20 cellular contexts compared by ENCODE assay signal in genomic region chr1:244768804-244769203, GRCh38.
DNase-seq lines count a peak whose midpoint lies in the region; ATAC-seq, FAIRE-seq and TF ChIP-seq lines count a peak whose summit lies in the region.
"Had no signal": no experiment of that assay in that cellular context is flagged by ENCODE, and none has a peak within 500 bp of the region (broad histone marks: within the 10 kb centered on the region; RNA-seq: fewer than 3 reads in every experiment).

No MANE protein-coding gene starts in this region.

- no peak for TF ChIP-seq CTCF in K562 (IDR thresholded peaks at IDR 0.05 in 2 of 3, conservative IDR thresholded peaks at IDR 0.05 in 1 of 3; ENCODE audit: insufficient read depth in 2 of 3, low read depth in 1 of 3, low read length in 3 of 3)
- no peak for TF ChIP-seq CTCF in progenitor cell of endocrine pancreas (IDR thresholded peaks at IDR 0.05; ENCODE audit: unreplicated experiment)
- TF ChIP-seq CTCF in gastrocnemius medialis (IDR thresholded peaks at IDR 0.05 in 4 of 5, conservative IDR thresholded peaks at IDR 0.05 in 1 of 5): no peak

- TF ChIP-seq EP300 in K562 (IDR thresholded peaks at IDR 0.05; ENCODE audit: low read length): no peak

- no peak overlapping the region for H2AK5ac ChIP-seq in mesendoderm (ENCODE audit: low read length)

- H3K4me3 ChIP-seq in K562: no peak overlapping the region
- no peak overlapping the region for H3K4me3 ChIP-seq in mesendoderm (ENCODE audit: low read length)
- H3K4me3 ChIP-seq in gastrocnemius medialis: no peak overlapping the region
- H3K4me3 ChIP-seq: A549 had no signal

- no peak overlapping the region for H2BK15ac ChIP-seq in mesendoderm (replicated peaks; ENCODE audit: low read depth)

- 6% methylated on average over 5 of the region's 5 CpGs for WGBS in K562 (ENCODE audit: insufficient coverage, low coverage, missing lambda C conversion rate)
- no CpG with 5 or more reads among the region's 5 CpGs for WGBS in mesendoderm (ENCODE audit: extremely low coverage, insufficient coverage, low lambda C conversion rate)

- CTCF ChIA-PET in K562 (lab: Yijun Ruan, JAX; ENCODE audit: low intra/inter-chr PET ratio): no interaction called here

- no peak overlapping the region for H3K23ac ChIP-seq in mesendoderm (ENCODE audit: low read length)

- H2AFZ ChIP-seq in K562 (ENCODE audit: low read depth, low read length): no peak overlapping the region

- H3K4me3 Mint-ChIP-seq in progenitor cell of endocrine pancreas (ENCODE audit: low read depth): no peak overlapping the region
- H3K4me3 Mint-ChIP-seq: CD4-positive, alpha-beta T cell; HFFc6; IgD-negative memory B cell had no signal

- H3K27ac Mint-ChIP-seq in progenitor cell of endocrine pancreas: peak overlapping the region; percentile 23
- H3K27ac Mint-ChIP-seq: CD4-positive, alpha-beta T cell; HFFc6; IgD-negative memory B cell had no signal

- H3K4me1 Mint-ChIP-seq in progenitor cell of endocrine pancreas (ENCODE audit: low read depth): no peaks in the 10 kb centered on the region
- H3K4me1 Mint-ChIP-seq: IgD-negative memory B cell had no signal

- ATAC-seq in K562 (peak; percentile 44; the same call in 2 of the 3 replicates), HG02852 (IDR thresholded peaks at IDR 0.05; ENCODE audit: unreplicated experiment) (no peak), GM21447 (IDR thresholded peaks at IDR 0.05; ENCODE audit: unreplicated experiment) (no peak), gastrocnemius medialis (no peak)
- ATAC-seq: A549, HCT116, HepG2 had no signal

- H3K36me3 ChIP-seq in K562 (ENCODE audit: control insufficient read depth, insufficient read depth, low read length): no peaks in the 10 kb centered on the region
- no peaks in the 10 kb centered on the region for H3K36me3 ChIP-seq in mesendoderm (ENCODE audit: control insufficient read depth, insufficient read depth, low read length)
- no peaks in the 10 kb centered on the region for H3K36me3 ChIP-seq in gastrocnemius medialis

- peaks cover 3% of the 10 kb centered on the region for H3K9me3 Mint-ChIP-seq in progenitor cell of endocrine pancreas (ENCODE audit: low read depth)
- H3K9me3 Mint-ChIP-seq: CD4-positive, alpha-beta T cell had no signal

- no peak overlapping the region for H4K5ac ChIP-seq in mesendoderm (ENCODE audit: low read length)

- POLR2A ChIA-PET in K562 (lab: Yijun Ruan, JAX): interaction anchor here (0.6 to 1.4 kb wide), 2 partner anchors 12 to 19 kb away, joined by 3 read pairs; no protein-coding TSS in a partner anchor

- H3K18ac ChIP-seq in mesendoderm (ENCODE audit: low read length): no peak overlapping the region

- H3K36me3 Mint-ChIP-seq in progenitor cell of endocrine pancreas (ENCODE audit: insufficient read depth): no peaks in the 10 kb centered on the region

- TF ChIP-seq POLR2A in K562 (conservative IDR thresholded peaks at IDR 0.05): no peak
- TF ChIP-seq POLR2A in gastrocnemius medialis (IDR thresholded peaks at IDR 0.05): no peak

- H3K9ac ChIP-seq in K562 (ENCODE audit: insufficient read depth in 1 of 2, low read depth in 2 of 2, low read length in 2 of 2) (no peak overlapping the region), mesendoderm (ENCODE audit: low read length) (no peak overlapping the region)

- no peaks in the 10 kb centered on the region for H3K79me1 ChIP-seq in mesendoderm (ENCODE audit: low read length)

- H3K4ac ChIP-seq in mesendoderm (ENCODE audit: low read depth, low read length): no peak overlapping the region

- peak; percentile 51 for DNase-seq in ELF-1 (ENCODE audit: low read depth, low spot score)
- no peak for DNase-seq in K562 (ENCODE audit: extremely low read depth in 1 of 4, low spot score in 3 of 4)
- DNase-seq in mesendoderm: peak; percentile 21
- DNase-seq in progenitor cell of endocrine pancreas (ENCODE audit: low spot score, unreplicated experiment): no peak
- no peak for DNase-seq in gastrocnemius medialis
- DNase-seq: AML-193; Caco-2; CD4-positive, alpha-beta T cell; DMS79; GF-D8; HFFc6 had no signal

- intact Hi-C loops in K562 (cut with micrococcal nuclease): no loop called here
- intact Hi-C loops in gastrocnemius medialis (cut with DNase I; ENCODE audit: low total_unique reads): no loop called here

- no peak overlapping the region for H4K8ac ChIP-seq in mesendoderm (ENCODE audit: low read depth, low read length)

- TF ChIP-seq RAD21 in K562 (CRISPR knock-in tag; conservative IDR thresholded peaks at IDR 0.05 in 1 of 2, IDR thresholded peaks at IDR 0.05 in 1 of 2): no peak

- no peaks in the 10 kb centered on the region for H3K9me1 ChIP-seq in K562 (ENCODE audit: control insufficient read depth, insufficient read depth, low read length)

- no TSS peak for BruUV-seq in K562 (replicated peaks; lab: Mats Ljungman, UMichigan)

- H3K27me3 ChIP-seq in K562 (ENCODE audit: control insufficient read depth in 2 of 2, insufficient read depth in 2 of 2, low read length in 2 of 2) (peaks cover 21 to 44% of the 10 kb centered on the region in 2 experiments), mesendoderm (ENCODE audit: insufficient read depth, low read length, poor library complexity) (no peaks in the 10 kb centered on the region), gastrocnemius medialis (peaks cover 0 to 5% (median 3%) of the 10 kb centered on the region in 3 donors)

- no peak overlapping the region for H3K4me2 ChIP-seq in K562 (ENCODE audit: insufficient read depth, low read length)
- H3K4me2 ChIP-seq in mesendoderm (ENCODE audit: low read length): no peak overlapping the region
- H3K4me2 ChIP-seq: A549 had no signal

- H3K4me1 ChIP-seq in K562 (replicated peaks in 1 of 2; ENCODE audit: control insufficient read depth in 2 of 2, insufficient read depth in 2 of 2, low read length in 2 of 2): no peaks in the 10 kb centered on the region
- no peaks in the 10 kb centered on the region for H3K4me1 ChIP-seq in mesendoderm (ENCODE audit: control insufficient read depth, low read depth, low read length)
- no peaks in the 10 kb centered on the region for H3K4me1 ChIP-seq in gastrocnemius medialis
- H3K4me1 ChIP-seq: A549, Caco-2 had no signal

- no peak overlapping the region for H2BK120ac ChIP-seq in mesendoderm (ENCODE audit: low read depth, low read length)

- no peaks in the 10 kb centered on the region for H4K20me1 ChIP-seq in K562 (replicated peaks; ENCODE audit: control insufficient read depth, insufficient read depth, low read length)

- in situ Hi-C loops in K562 (cut with MboI): no loop called here
- in situ Hi-C loops in gastrocnemius medialis (cut with MboI; ENCODE audit: low sequenced_read_pairs in 4 of 4): no loop called here

- H3K27ac ChIP-seq in K562 (ENCODE audit: extremely low read depth, low read depth, low read length): no peak overlapping the region
- H3K27ac ChIP-seq in mesendoderm (ENCODE audit: low read depth, low read length): no peak overlapping the region
- no peak overlapping the region for H3K27ac ChIP-seq in gastrocnemius medialis
- H3K27ac ChIP-seq: 22Rv1, A549, C4-2B had no signal

- H3K79me2 ChIP-seq in K562 (ENCODE audit: control insufficient read depth, insufficient read depth, low read length) (no peaks in the 10 kb centered on the region), mesendoderm (ENCODE audit: control insufficient read depth, insufficient read depth, low read length) (no peaks in the 10 kb centered on the region)

- H3K9me3 ChIP-seq in K562 (replicated peaks; ENCODE audit: control insufficient read depth, insufficient read depth, low read depth, low read length) (no peaks in the 10 kb centered on the region), gastrocnemius medialis (no peaks in the 10 kb centered on the region)
- H3K9me3 ChIP-seq: A549, Caco-2 had no signal

- no peak for FAIRE-seq in K562 (lab: Jason Lieb, UNC)
- FAIRE-seq: A549, H54, HepG2 had no signal

- no peak overlapping the region for H3K56ac ChIP-seq in mesendoderm (ENCODE audit: low read length)

- no peak overlapping the region for H2BK5ac ChIP-seq in mesendoderm (ENCODE audit: low read length)

- peaks cover 6% of the 10 kb centered on the region for H3K27me3 Mint-ChIP-seq in progenitor cell of endocrine pancreas

TF ChIP-seq in K562, 482 proteins besides CTCF, POLR2A, EP300 and RAD21:
- TF ChIP-seq MECOM (CRISPR knock-in tag; IDR thresholded peaks at IDR 0.05) (no peak), CAMTA2 (CRISPR knock-in tag; conservative IDR thresholded peaks at IDR 0.05) (no peak)

Comparison
In these comparisons a context has a peak if more than half of its experiments do, and no peak if none do; other contexts are left out.
1. DNase-seq: peak in ELF-1 (single experiment) and mesendoderm (single experiment); none in K562 (0 of 4), progenitor cell of endocrine pancreas (single experiment) and gastrocnemius medialis (0 of 2).